In genomic region chr2:23199115-23199918, GRCh38 we compare ENCODE assay signal across 8 cellular contexts.
A peak's percentile ranks its signal among the peaks of the same experiment; 100 is the strongest.
DNase-seq lines count a peak whose midpoint lies in the region; ATAC-seq and TF ChIP-seq lines count a peak whose summit lies in the region.

No MANE protein-coding gene starts in this region.

- intact Hi-C loops in left ventricle myocardium inferior (cut with micrococcal nuclease) (no loop called here), left cardiac atrium (cut with DNase I) (no loop called here), mammary epithelial cell (cut with micrococcal nuclease) (loop anchor here (1.0 to 2.0 kb wide), 2 partner anchors 152 to 561 kb away; no protein-coding TSS in a partner anchor), testis (cut with DNase I; ENCODE audit: low total_unique reads) (no loop called here)

- peaks cover 24% of the 10 kb centered on the region for H3K9me3 ChIP-seq in left ventricle myocardium inferior (replicated peaks)
- no peaks in the 10 kb centered on the region for H3K9me3 ChIP-seq in mammary epithelial cell (replicated peaks; ENCODE audit: insufficient read depth, low read length)
- no peaks in the 10 kb centered on the region for H3K9me3 ChIP-seq in testis
- peaks cover 0 to 18% (median 2%) of the 10 kb centered on the region in 4 donors for H3K9me3 ChIP-seq in tibial nerve

- H3K36me3 ChIP-seq in left ventricle myocardium inferior, result no peaks in the 10 kb centered on the region
- no peaks in the 10 kb centered on the region for H3K36me3 ChIP-seq in mammary epithelial cell (ENCODE audit: insufficient read depth, low read length)
- no peaks in the 10 kb centered on the region for H3K36me3 ChIP-seq in testis (ENCODE audit: low read depth, missing control alignments)
- H3K36me3 ChIP-seq in tibial nerve, result no peaks in the 10 kb centered on the region

- no peak overlapping the region for H3K9ac ChIP-seq in mammary epithelial cell (ENCODE audit: insufficient read depth, low read length)

- H3K27me3 ChIP-seq in left ventricle myocardium inferior (ENCODE audit: low read depth) (no peaks in the 10 kb centered on the region), mammary epithelial cell (ENCODE audit: insufficient read depth, low read length) (peaks cover 1% of the 10 kb centered on the region), testis (no peaks in the 10 kb centered on the region), tibial nerve (no peaks in the 10 kb centered on the region)

- BruUV-seq in mammary epithelial cell (replicated peaks; lab: Mats Ljungman, UMichigan), result no TSS peak

- no peak overlapping the region for H3K27ac ChIP-seq in left ventricle myocardium inferior (replicated peaks)
- H3K27ac ChIP-seq in mammary epithelial cell (ENCODE audit: insufficient read depth, low read depth, low read length), result no peak overlapping the region
- H3K27ac ChIP-seq in testis, result no peak overlapping the region
- H3K27ac ChIP-seq in tibial nerve, result no peak overlapping the region

- no peak for TF ChIP-seq EP300 in tibial nerve (IDR thresholded peaks at IDR 0.05)

- ATAC-seq in left cardiac atrium, result no peak

- CTCF ChIA-PET in mammary epithelial cell (lab: Charles Lee; ENCODE audit: low non-redundant PET), result no interaction called here

- no peak for DNase-seq in left ventricle myocardium inferior
- DNase-seq in left cardiac atrium, result no peak
- peak; percentile 14 for DNase-seq in M059J (ENCODE audit: low read depth)
- DNase-seq in mammary epithelial cell, result peak; percentile 10
- peak; percentile 25 for DNase-seq in testis
- no peak for DNase-seq in tibial nerve (ENCODE audit: low spot score in 2 of 2)
- DNase-seq in COLO829 (ENCODE audit: low spot score), result no peak
- no peak for DNase-seq in NCI-H446 treated with DMSO at 0.1 percent for 48 hours (lab: John Stamatoyannopoulos, UW)

- H3K4me3 ChIP-seq in left ventricle myocardium inferior (no peak overlapping the region), mammary epithelial cell (replicated peaks in 1 of 3; ENCODE audit: insufficient read depth in 1 of 3, low read depth in 2 of 3, low read length in 3 of 3) (no peak overlapping the region), testis (no peak overlapping the region), tibial nerve (no peak overlapping the region)

- no peaks in the 10 kb centered on the region for H4K20me1 ChIP-seq in mammary epithelial cell (ENCODE audit: insufficient read depth, low read length)

- WGBS in mammary epithelial cell (ENCODE audit: low coverage, missing lambda C conversion rate), result 43% methylated on average over 6 of the region's 7 CpGs
- 82 to 84% methylated on average over 7 of the region's 7 CpGs for WGBS in testis, 2 donors
- 86 to 90% methylated on average over 7 of the region's 7 CpGs for WGBS in tibial nerve, 2 donors

- TF ChIP-seq CTCF in left ventricle myocardium inferior (IDR thresholded peaks at IDR 0.05; ENCODE audit: borderline replicate concordance) (peak; percentile 24), mammary epithelial cell (conservative IDR thresholded peaks at IDR 0.05 in 1 of 2, IDR thresholded peaks at IDR 0.05 in 1 of 2; ENCODE audit: extremely low read depth in 1 of 2, insufficient read depth in 1 of 2, low read depth in 1 of 2, low read length in 2 of 2) (peak; percentile 70 to 71), testis (IDR thresholded peaks at IDR 0.05) (peak in 2 of 3 experiments; percentile 19 to 34), tibial nerve (IDR thresholded peaks at IDR 0.05) (peak in 1 of 5 experiments; percentile 13)

- in situ Hi-C loops in mammary epithelial cell (cut with MboI; ENCODE audit: low sequenced_read_pairs in 2 of 2), result loop anchor here in 1 of 2 donors (25.0 kb wide), 1 partner anchor 138 kb away; no protein-coding TSS in a partner anchor

- dilution Hi-C loops in mammary epithelial cell (cut with HindIII; ENCODE audit: low sequenced_read_pairs), result no loop called here

- no peaks in the 10 kb centered on the region for H3K4me1 ChIP-seq in left ventricle myocardium inferior
- H3K4me1 ChIP-seq in mammary epithelial cell (ENCODE audit: insufficient read depth, low read length), result no peaks in the 10 kb centered on the region
- H3K4me1 ChIP-seq in testis, result no peaks in the 10 kb centered on the region
- peaks cover 0 to 3% (median 0%) of the 10 kb centered on the region in 4 donors for H3K4me1 ChIP-seq in tibial nerve

- TF ChIP-seq POLR2A in testis (IDR thresholded peaks at IDR 0.05), result no peak
- TF ChIP-seq POLR2A in tibial nerve (IDR thresholded peaks at IDR 0.05), result no peak

- no peak overlapping the region for H3K4me2 ChIP-seq in mammary epithelial cell (ENCODE audit: insufficient read depth, low read depth, low read length)

- no peaks in the 10 kb centered on the region for H3K79me2 ChIP-seq in mammary epithelial cell (ENCODE audit: insufficient read depth, low read length)

- H2AFZ ChIP-seq in mammary epithelial cell (ENCODE audit: low read depth, low read length), result no peak overlapping the region

Comparison
In these comparisons a context has a peak if more than half of its experiments do, and no peak if none do; other contexts are left out.
1. DNase-seq: peak in M059J (single experiment), mammary epithelial cell (single experiment) and testis (single experiment); none in left ventricle myocardium inferior (single experiment), left cardiac atrium (single experiment), tibial nerve (0 of 2), COLO829 (single experiment) and NCI-H446 treated with DMSO at 0.1 percent for 48 hours (single experiment).